ENCODE assay signal across 2 cellular contexts in the genomic region with DNA sequence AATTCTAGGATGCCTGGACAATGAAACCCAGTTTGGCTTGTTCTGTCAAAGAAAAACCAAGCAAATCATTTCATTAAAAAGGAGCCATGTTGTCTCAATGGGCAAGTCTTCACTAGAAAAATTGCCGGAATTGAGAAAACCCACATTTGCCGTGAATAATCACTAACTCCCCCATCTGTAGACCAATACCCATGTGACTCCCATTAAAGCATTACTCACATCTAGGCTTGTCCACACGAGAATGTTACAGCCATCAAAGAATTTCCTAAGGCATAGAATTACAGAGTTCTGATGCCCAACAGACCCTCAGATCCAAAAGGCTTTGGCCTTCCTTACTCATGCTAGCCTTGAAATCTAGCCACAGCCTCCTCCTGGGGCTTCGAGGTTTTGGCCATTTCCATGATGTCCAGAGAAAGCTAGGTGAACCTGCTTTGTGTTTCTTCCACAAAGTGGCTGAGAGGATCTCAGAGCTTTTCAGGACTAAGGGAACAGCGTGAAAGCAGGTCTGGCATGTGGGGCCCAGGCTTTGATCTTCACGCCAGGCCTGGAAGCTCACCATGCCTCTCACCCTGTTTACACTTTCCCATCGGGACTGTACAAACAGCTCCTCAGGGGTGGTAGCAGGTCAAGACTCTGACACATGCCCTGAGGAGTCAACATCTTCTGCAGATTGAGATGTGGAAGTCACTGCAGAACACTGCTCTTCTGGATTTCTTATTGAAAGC.
A peak's percentile ranks its signal among the peaks of the same experiment; 100 is the strongest.
TF ChIP-seq lines count a peak whose summit lies in the region.

No MANE protein-coding gene starts in this region.

TF ChIP-seq in HepG2, 621 proteins besides CTCF, POLR2A, EP300 and RAD21 (continues in another document):
- TF ChIP-seq BCL6 (CRISPR knock-in tag; IDR thresholded peaks at IDR 0.05) (peak; percentile 82), ZNF383 (CRISPR knock-in tag; IDR thresholded peaks at IDR 0.05; ENCODE audit: borderline replicate concordance) (0 out of 2 replicates have a peak, but pooled peaks have one; percentile 27), NR2F1 (CRISPR knock-in tag; IDR thresholded peaks at IDR 0.05) (0 out of 4 replicates have a peak, but pooled peaks of 1 of the 2 experiments have one; percentile 38), ZKSCAN5 (CRISPR knock-in tag; IDR thresholded peaks at IDR 0.05) (no peak), FOXA1 (IDR thresholded peaks at IDR 0.05) (no peak), FOXA1 (CRISPR knock-in tag; IDR thresholded peaks at IDR 0.05) (peak; percentile 65), ZBTB26 (CRISPR knock-in tag; IDR thresholded peaks at IDR 0.05; ENCODE audit: borderline replicate concordance) (0 out of 2 replicates have a peak, but pooled peaks have one; percentile 46), SMC3 (IDR thresholded peaks at IDR 0.05; ENCODE audit: low read length) (no peak), ZNF776 (CRISPR knock-in tag; IDR thresholded peaks at IDR 0.05) (no peak), MAX (IDR thresholded peaks at IDR 0.05) (0 out of 2 replicates have a peak, but pooled peaks have one; percentile 22), TCF7 (IDR thresholded peaks at IDR 0.05; ENCODE audit: low read depth) (peak; percentile 43; the same call in 1 of the 2 replicates), FOXA3 (CRISPR knock-in tag; IDR thresholded peaks at IDR 0.05) (peak; percentile 74), ZNF276 (CRISPR knock-in tag; IDR thresholded peaks at IDR 0.05; ENCODE audit: low read depth) (no peak), GMEB1 (CRISPR knock-in tag; IDR thresholded peaks at IDR 0.05; ENCODE audit: borderline replicate concordance) (no peak), ZNF557 (CRISPR knock-in tag; IDR thresholded peaks at IDR 0.05) (no peak), RARA (CRISPR knock-in tag; IDR thresholded peaks at IDR 0.05) (peak; percentile 60; the same call in 1 of the 2 replicates)
- TF ChIP-seq, protein P1, sequence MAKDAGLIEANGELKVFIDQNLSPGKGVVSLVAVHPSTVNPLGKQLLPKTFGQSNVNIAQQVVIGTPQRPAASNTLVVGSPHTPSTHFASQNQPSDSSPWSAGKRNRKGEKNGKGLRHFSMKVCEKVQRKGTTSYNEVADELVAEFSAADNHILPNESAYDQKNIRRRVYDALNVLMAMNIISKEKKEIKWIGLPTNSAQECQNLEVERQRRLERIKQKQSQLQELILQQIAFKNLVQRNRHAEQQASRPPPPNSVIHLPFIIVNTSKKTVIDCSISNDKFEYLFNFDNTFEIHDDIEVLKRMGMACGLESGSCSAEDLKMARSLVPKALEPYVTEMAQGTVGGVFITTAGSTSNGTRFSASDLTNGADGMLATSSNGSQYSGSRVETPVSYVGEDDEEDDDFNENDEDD (CRISPR knock-in tag; IDR thresholded peaks at IDR 0.05; ENCODE audit: borderline replicate concordance): peak; percentile 38; the same call in 1 of the 2 replicates
- TF ChIP-seq, protein P2, sequence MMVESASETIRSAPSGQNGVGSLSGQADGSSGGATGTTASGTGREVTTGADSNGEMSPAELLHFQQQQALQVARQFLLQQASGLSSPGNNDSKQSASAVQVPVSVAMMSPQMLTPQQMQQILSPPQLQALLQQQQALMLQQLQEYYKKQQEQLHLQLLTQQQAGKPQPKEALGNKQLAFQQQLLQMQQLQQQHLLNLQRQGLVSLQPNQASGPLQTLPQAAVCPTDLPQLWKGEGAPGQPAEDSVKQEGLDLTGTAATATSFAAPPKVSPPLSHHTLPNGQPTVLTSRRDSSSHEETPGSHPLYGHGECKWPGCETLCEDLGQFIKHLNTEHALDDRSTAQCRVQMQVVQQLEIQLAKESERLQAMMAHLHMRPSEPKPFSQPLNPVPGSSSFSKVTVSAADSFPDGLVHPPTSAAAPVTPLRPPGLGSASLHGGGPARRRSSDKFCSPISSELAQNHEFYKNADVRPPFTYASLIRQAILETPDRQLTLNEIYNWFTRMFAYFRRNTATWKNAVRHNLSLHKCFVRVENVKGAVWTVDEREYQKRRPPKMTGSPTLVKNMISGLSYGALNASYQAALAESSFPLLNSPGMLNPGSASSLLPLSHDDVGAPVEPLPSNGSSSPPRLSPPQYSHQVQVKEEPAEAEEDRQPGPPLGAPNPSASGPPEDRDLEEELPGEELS (CRISPR knock-in tag; IDR thresholded peaks at IDR 0.05): 0 out of 2 replicates have a peak, but pooled peaks have one; percentile 29

TF ChIP-seq in H1, 55 proteins besides CTCF, POLR2A, EP300 and RAD21:
- TF ChIP-seq CREB1 (IDR thresholded peaks at IDR 0.05) (no peak), MAX (IDR thresholded peaks at IDR 0.05) (no peak), JUN (IDR thresholded peaks at IDR 0.05; ENCODE audit: low read depth, low read length) (no peak), YY1 (IDR thresholded peaks at IDR 0.05; ENCODE audit: low read depth, low read length) (no peak), CBX8 (IDR thresholded peaks at IDR 0.05; ENCODE audit: borderline replicate concordance, low read depth, low read length) (no peak), BCL11A (IDR thresholded peaks at IDR 0.05; ENCODE audit: low read depth in 2 of 2, low read length in 2 of 2) (no peak), RBBP5 (IDR thresholded peaks at IDR 0.05; ENCODE audit: borderline replicate concordance, low read depth, low read length) (no peak), CEBPB (IDR thresholded peaks at IDR 0.05; ENCODE audit: low read depth, low read length) (no peak), SP2 (IDR thresholded peaks at IDR 0.05; ENCODE audit: low read length) (no peak), BACH1 (IDR thresholded peaks at IDR 0.05; ENCODE audit: low read length) (no peak), SAP30 (IDR thresholded peaks at IDR 0.05; ENCODE audit: insufficient read depth, insufficient replicate concordance, low read length) (no peak), SIN3A (conservative IDR thresholded peaks at IDR 0.05 in 1 of 2, IDR thresholded peaks at IDR 0.05 in 1 of 2; ENCODE audit: low read depth in 1 of 2, low read length in 2 of 2) (no peak), FOSL1 (IDR thresholded peaks at IDR 0.05; ENCODE audit: insufficient read depth, low read depth, low read length) (no peak), CHD1 (IDR thresholded peaks at IDR 0.05; ENCODE audit: low read depth, low read length) (no peak), GTF2F1 (IDR thresholded peaks at IDR 0.05; ENCODE audit: borderline replicate concordance, low read depth, low read length) (no peak), SP1 (IDR thresholded peaks at IDR 0.05; ENCODE audit: low read depth, low read length) (no peak)
